Comparison of ENCODE assay signal across 18 cellular contexts in genomic region chr18:58290059-58290747, GRCh38.
DNase-seq lines count a peak whose midpoint lies in the region; ATAC-seq and TF ChIP-seq lines count a peak whose summit lies in the region.
"Had no signal": no experiment of that assay in that cellular context is flagged by ENCODE, and none has a peak within 500 bp of the region (broad histone marks: within the 10 kb centered on the region; RNA-seq: fewer than 3 reads in every experiment).

No MANE protein-coding gene starts in this region.

- H3K9me3 ChIP-seq in breast epithelium (no peaks in the 10 kb centered on the region), right atrium auricular region (no peaks in the 10 kb centered on the region), upper lobe of left lung (no peaks in the 10 kb centered on the region)
- H3K9me3 ChIP-seq: Caco-2, prostate gland had no signal

- in situ Hi-C loops in astrocyte of the spinal cord (cut with HindIII; ENCODE audit: low sequenced_read_pairs), result no loop called here

- BruUV-seq in MCF 10A (replicated peaks; lab: Mats Ljungman, UMichigan), result no TSS peak

- CTCF ChIA-PET in MCF 10A (lab: Yijun Ruan, JAX), result interaction anchor here (0.6 kb wide), 1 partner anchor 56 kb away, joined by 3 read pairs; no protein-coding TSS in a partner anchor

- DNase-seq in MCF 10A (ENCODE audit: unreplicated experiment) (no peak), breast epithelium (ENCODE audit: low spot score in 2 of 2) (no peak), astrocyte of the spinal cord (ENCODE audit: low read depth, low spot score) (peak; percentile 31), right atrium auricular region (ENCODE audit: low spot score) (no peak), upper lobe of left lung (no peak), AML-193 (lab: John Stamatoyannopoulos, UW) (no peak), NCI-H2227 treated with DMSO at 0.1 percent for 48 hours (lab: John Stamatoyannopoulos, UW) (no peak)
- DNase-seq: activated CD4-positive, CD25-positive, alpha-beta regulatory T cell treated with anti-CD3 and anti-CD28 coated beads, Interleukin-2, amount 50 U/mL, for 72 hours; activated naive CD4-positive, alpha-beta T cell treated with Interleukin-2 at 50 U/mL for 16 hours; Caco-2; hippocampal formation; naive thymus-derived CD8-positive, alpha-beta T cell; NCI-H82; RPMI8226; stimulated activated CD4-positive, alpha-beta T cell treated with anti-CD3 and anti-CD28 coated beads, Interleukin-15, amount 100 ng/mL, for 24 hours had no signal

- ATAC-seq in upper lobe of left lung (ENCODE audit: low FRiP score in 2 of 2), result no peak
- ATAC-seq in GM21367 (IDR thresholded peaks at IDR 0.05; ENCODE audit: unreplicated experiment), result no peak
- ATAC-seq: naive thymus-derived CD8-positive, alpha-beta T cell had no signal

- POLR2A ChIA-PET in MCF 10A (lab: Yijun Ruan, JAX), result interaction anchor here (0.5 to 16.7 kb wide), 12 partner anchors 11 to 408 kb away, joined by 3 to 378 read pairs (median 6); no protein-coding TSS in a partner anchor

- TF ChIP-seq EP300 in upper lobe of left lung (IDR thresholded peaks at IDR 0.05), result peak in 1 of 4 donors; percentile 26

- H3K27ac Mint-ChIP-seq in MCF 10A (ENCODE audit: low read depth, unreplicated experiment), result peak overlapping the region; percentile 94
- H3K27ac Mint-ChIP-seq: naive thymus-derived CD8-positive, alpha-beta T cell had no signal

- H3K4me1 ChIP-seq in breast epithelium (peaks cover 0 to 20% of the 10 kb centered on the region in 2 donors), right atrium auricular region (peaks cover 0 to 64% of the 10 kb centered on the region in 2 donors), upper lobe of left lung (peaks cover 26 to 48% (median 28%) of the 10 kb centered on the region in 4 donors)

- no peak overlapping the region for H3K27ac ChIP-seq in breast epithelium
- peak overlapping the region; percentile 56 to 83 for H3K27ac ChIP-seq in right atrium auricular region
- H3K27ac ChIP-seq in upper lobe of left lung, result peak overlapping the region in 3 of 4 donors; percentile 0 to 46 (median 31)

- no peaks in the 10 kb centered on the region for H3K27me3 ChIP-seq in breast epithelium
- no peaks in the 10 kb centered on the region for H3K27me3 ChIP-seq in right atrium auricular region
- no peaks in the 10 kb centered on the region for H3K27me3 ChIP-seq in upper lobe of left lung

- H3K36me3 ChIP-seq in breast epithelium (no peaks in the 10 kb centered on the region), right atrium auricular region (no peaks in the 10 kb centered on the region), upper lobe of left lung (no peaks in the 10 kb centered on the region)
- H3K36me3 ChIP-seq: prostate gland had no signal

- no peak overlapping the region for H3K4me3 Mint-ChIP-seq in MCF 10A (ENCODE audit: unreplicated experiment)
- H3K4me3 Mint-ChIP-seq: central memory CD8-positive, alpha-beta T cell; naive thymus-derived CD8-positive, alpha-beta T cell had no signal

- H3K4me3 ChIP-seq in breast epithelium (no peak overlapping the region), astrocyte of the spinal cord (ENCODE audit: low read depth, low read length) (no peak overlapping the region), right atrium auricular region (no peak overlapping the region), upper lobe of left lung (no peak overlapping the region)
- H3K4me3 ChIP-seq: prostate gland had no signal

- TF ChIP-seq POLR2A in breast epithelium (IDR thresholded peaks at IDR 0.05) (no peak), upper lobe of left lung (IDR thresholded peaks at IDR 0.05) (no peak)

- TF ChIP-seq CTCF in MCF 10A (IDR thresholded peaks at IDR 0.05; ENCODE audit: unreplicated experiment), result no peak
- TF ChIP-seq CTCF in breast epithelium (IDR thresholded peaks at IDR 0.05), result no peak
- TF ChIP-seq CTCF in astrocyte of the spinal cord (IDR thresholded peaks at IDR 0.05; ENCODE audit: low read depth, low read length), result no peak
- no peak for TF ChIP-seq CTCF in right atrium auricular region (IDR thresholded peaks at IDR 0.05)
- no peak for TF ChIP-seq CTCF in upper lobe of left lung (IDR thresholded peaks at IDR 0.05)

- intact Hi-C loops in MCF 10A (cut with micrococcal nuclease), result no loop called here
- intact Hi-C loops in breast epithelium (cut with DNase I; ENCODE audit: low total_unique reads), result no loop called here

- peaks cover 45% of the 10 kb centered on the region for H3K4me1 Mint-ChIP-seq in MCF 10A (ENCODE audit: insufficient read depth, unreplicated experiment)
- H3K4me1 Mint-ChIP-seq: central memory CD8-positive, alpha-beta T cell had no signal

- H3K9me3 Mint-ChIP-seq in MCF 10A (ENCODE audit: unreplicated experiment), result no peaks in the 10 kb centered on the region
- H3K9me3 Mint-ChIP-seq: central memory CD8-positive, alpha-beta T cell; naive thymus-derived CD8-positive, alpha-beta T cell had no signal

- 43 to 58% methylated on average over 6 of the region's 6 CpGs for WGBS in upper lobe of left lung, 2 donors

- H3K27me3 Mint-ChIP-seq in MCF 10A (ENCODE audit: insufficient read depth, unreplicated experiment), result no peaks in the 10 kb centered on the region

- H3K36me3 Mint-ChIP-seq in MCF 10A (ENCODE audit: insufficient read depth, unreplicated experiment), result peaks cover 18% of the 10 kb centered on the region

Comparison
In these comparisons a context has a peak if more than half of its experiments do, and no peak if none do; other contexts are left out.
1. H3K27ac ChIP-seq: peak in right atrium auricular region (2 of 2) and upper lobe of left lung (3 of 4); none in breast epithelium (0 of 2).